ENCODE assay signal across 16 cellular contexts in genomic region chr7:157488966-157489365, GRCh38.
DNase-seq lines count a peak whose midpoint lies in the region; ATAC-seq and TF ChIP-seq lines count a peak whose summit lies in the region.
"Had no signal": no experiment of that assay in that cellular context is flagged by ENCODE, and none has a peak within 500 bp of the region (broad histone marks: within the 10 kb centered on the region; RNA-seq: fewer than 3 reads in every experiment).

No MANE protein-coding gene starts in this region.

- TF ChIP-seq CTCF in right atrium auricular region (IDR thresholded peaks at IDR 0.05) = no peak
- no peak for TF ChIP-seq CTCF in coronary artery (IDR thresholded peaks at IDR 0.05)
- no peak for TF ChIP-seq CTCF in neutrophil (IDR thresholded peaks at IDR 0.05)
- no peak for TF ChIP-seq CTCF in MCF 10A (IDR thresholded peaks at IDR 0.05; ENCODE audit: unreplicated experiment)

- H3K27me3 ChIP-seq in right atrium auricular region = no peaks in the 10 kb centered on the region
- no peaks in the 10 kb centered on the region for H3K27me3 ChIP-seq in neutrophil

- BruUV-seq in MCF 10A (replicated peaks; lab: Mats Ljungman, UMichigan) = no TSS peak

- peaks cover 4% of the 10 kb centered on the region for H3K36me3 Mint-ChIP-seq in MCF 10A (ENCODE audit: insufficient read depth, unreplicated experiment)

- peak; percentile 16 for DNase-seq in right atrium auricular region (ENCODE audit: low spot score)
- no peak for DNase-seq in Right ventricle myocardium inferior (ENCODE audit: missing footprints)
- peak; percentile 31 for DNase-seq in coronary artery (ENCODE audit: low spot score)
- DNase-seq in ureter (ENCODE audit: low spot score) = peak; percentile 6
- no peak for DNase-seq in NCI-H1105 (lab: John Stamatoyannopoulos, UW)
- no peak for DNase-seq in MCF 10A (ENCODE audit: unreplicated experiment)
- DNase-seq: AML-193, H7, NCI-H2029 treated with DMSO at 0.1 percent for 48 hours, NCI-H2171, NCI-H446 treated with DMSO at 0.1 percent for 48 hours had no signal

- H3K4me1 ChIP-seq in right atrium auricular region = no peaks in the 10 kb centered on the region
- H3K4me1 ChIP-seq in neutrophil (ENCODE audit: control insufficient read depth in 1 of 2, insufficient read depth in 1 of 2, low read depth in 1 of 2, low read length in 1 of 2) = peaks cover 37 to 48% of the 10 kb centered on the region in 2 experiments

- CTCF ChIA-PET in MCF 10A (lab: Yijun Ruan, JAX) = interaction anchor here (0.7 kb wide), 1 partner anchor 334 kb away, joined by 3 read pairs; no protein-coding TSS in a partner anchor

- no peak overlapping the region for H3K4me3 ChIP-seq in right atrium auricular region
- H3K4me3 ChIP-seq in coronary artery = no peak overlapping the region
- H3K4me3 ChIP-seq in neutrophil (ENCODE audit: low read depth in 1 of 2, low read length in 1 of 2) = no peak overlapping the region
- H3K4me3 ChIP-seq: SK-N-MC had no signal

- POLR2A ChIA-PET in MCF 10A (lab: Yijun Ruan, JAX) = no interaction called here

- H3K27ac Mint-ChIP-seq in MCF 10A (ENCODE audit: low read depth, unreplicated experiment) = no peak overlapping the region

- no peak overlapping the region for H3K27ac ChIP-seq in right atrium auricular region
- H3K27ac ChIP-seq in coronary artery = no peak overlapping the region
- peak overlapping the region; percentile 93 for H3K27ac ChIP-seq in neutrophil
- H3K27ac ChIP-seq: HL-60, KMS-11, SK-N-MC had no signal

- H3K4me3 Mint-ChIP-seq in MCF 10A (ENCODE audit: unreplicated experiment) = no peak overlapping the region

- peaks cover 0 to 18% of the 10 kb centered on the region in 2 donors for H3K9me3 ChIP-seq in right atrium auricular region
- H3K9me3 ChIP-seq in neutrophil = no peaks in the 10 kb centered on the region

- H3K9me3 Mint-ChIP-seq in MCF 10A (ENCODE audit: unreplicated experiment) = peaks cover 11% of the 10 kb centered on the region

- H3K4me1 Mint-ChIP-seq in MCF 10A (ENCODE audit: insufficient read depth, unreplicated experiment) = no peaks in the 10 kb centered on the region

- intact Hi-C loops in Right ventricle myocardium inferior (cut with DNase I) (no loop called here), MCF 10A (cut with micrococcal nuclease) (no loop called here)

- no peak for ATAC-seq in Right ventricle myocardium inferior
- no peak for ATAC-seq in HG03521 (IDR thresholded peaks at IDR 0.05; ENCODE audit: unreplicated experiment)

- H3K36me3 ChIP-seq in right atrium auricular region (no peaks in the 10 kb centered on the region), neutrophil (no peaks in the 10 kb centered on the region)

- peaks cover 12% of the 10 kb centered on the region for H3K27me3 Mint-ChIP-seq in MCF 10A (ENCODE audit: insufficient read depth, unreplicated experiment)

Comparison
In these comparisons a context has a peak if more than half of its experiments do, and no peak if none do; other contexts are left out.
1. DNase-seq: peak in right atrium auricular region (single experiment), coronary artery (single experiment) and ureter (single experiment); none in Right ventricle myocardium inferior (single experiment), NCI-H1105 (single experiment) and MCF 10A (single experiment).